ENCODE assay signal across 1 cellular context in the genomic region with DNA sequence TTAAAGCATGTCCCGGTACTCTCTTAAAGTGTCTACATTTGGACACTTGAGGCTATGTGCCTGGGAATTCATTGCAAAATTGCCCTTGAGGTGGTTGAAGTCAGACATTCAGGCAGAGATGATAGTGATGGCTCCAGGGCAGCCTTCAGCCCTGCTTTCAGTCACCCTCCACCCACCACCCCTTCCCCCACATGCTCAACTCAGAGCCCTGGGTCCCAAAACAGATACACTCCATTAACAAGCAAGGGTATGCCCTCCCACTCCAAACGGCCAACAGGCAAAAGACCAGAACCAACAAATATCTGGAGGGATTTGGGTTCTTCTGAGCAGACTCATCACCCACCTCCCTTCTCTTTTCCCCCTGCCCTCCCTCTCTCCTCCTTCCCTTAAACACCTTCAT.
TF ChIP-seq lines count a peak whose summit lies in the region.

No MANE protein-coding gene starts in this region.

TF ChIP-seq in GM23338, 12 proteins besides CTCF, POLR2A, EP300 and RAD21 (continued from another document):
- TF ChIP-seq EZH2phosphoT487 (IDR thresholded peaks at IDR 0.05; ENCODE audit: unreplicated experiment), result no peak
- TF ChIP-seq, protein P1, sequence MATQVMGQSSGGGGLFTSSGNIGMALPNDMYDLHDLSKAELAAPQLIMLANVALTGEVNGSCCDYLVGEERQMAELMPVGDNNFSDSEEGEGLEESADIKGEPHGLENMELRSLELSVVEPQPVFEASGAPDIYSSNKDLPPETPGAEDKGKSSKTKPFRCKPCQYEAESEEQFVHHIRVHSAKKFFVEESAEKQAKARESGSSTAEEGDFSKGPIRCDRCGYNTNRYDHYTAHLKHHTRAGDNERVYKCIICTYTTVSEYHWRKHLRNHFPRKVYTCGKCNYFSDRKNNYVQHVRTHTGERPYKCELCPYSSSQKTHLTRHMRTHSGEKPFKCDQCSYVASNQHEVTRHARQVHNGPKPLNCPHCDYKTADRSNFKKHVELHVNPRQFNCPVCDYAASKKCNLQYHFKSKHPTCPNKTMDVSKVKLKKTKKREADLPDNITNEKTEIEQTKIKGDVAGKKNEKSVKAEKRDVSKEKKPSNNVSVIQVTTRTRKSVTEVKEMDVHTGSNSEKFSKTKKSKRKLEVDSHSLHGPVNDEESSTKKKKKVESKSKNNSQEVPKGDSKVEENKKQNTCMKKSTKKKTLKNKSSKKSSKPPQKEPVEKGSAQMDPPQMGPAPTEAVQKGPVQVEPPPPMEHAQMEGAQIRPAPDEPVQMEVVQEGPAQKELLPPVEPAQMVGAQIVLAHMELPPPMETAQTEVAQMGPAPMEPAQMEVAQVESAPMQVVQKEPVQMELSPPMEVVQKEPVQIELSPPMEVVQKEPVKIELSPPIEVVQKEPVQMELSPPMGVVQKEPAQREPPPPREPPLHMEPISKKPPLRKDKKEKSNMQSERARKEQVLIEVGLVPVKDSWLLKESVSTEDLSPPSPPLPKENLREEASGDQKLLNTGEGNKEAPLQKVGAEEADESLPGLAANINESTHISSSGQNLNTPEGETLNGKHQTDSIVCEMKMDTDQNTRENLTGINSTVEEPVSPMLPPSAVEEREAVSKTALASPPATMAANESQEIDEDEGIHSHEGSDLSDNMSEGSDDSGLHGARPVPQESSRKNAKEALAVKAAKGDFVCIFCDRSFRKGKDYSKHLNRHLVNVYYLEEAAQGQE (IDR thresholded peaks at IDR 0.05; ENCODE audit: unreplicated experiment), result no peak
- TF ChIP-seq, protein P2, sequence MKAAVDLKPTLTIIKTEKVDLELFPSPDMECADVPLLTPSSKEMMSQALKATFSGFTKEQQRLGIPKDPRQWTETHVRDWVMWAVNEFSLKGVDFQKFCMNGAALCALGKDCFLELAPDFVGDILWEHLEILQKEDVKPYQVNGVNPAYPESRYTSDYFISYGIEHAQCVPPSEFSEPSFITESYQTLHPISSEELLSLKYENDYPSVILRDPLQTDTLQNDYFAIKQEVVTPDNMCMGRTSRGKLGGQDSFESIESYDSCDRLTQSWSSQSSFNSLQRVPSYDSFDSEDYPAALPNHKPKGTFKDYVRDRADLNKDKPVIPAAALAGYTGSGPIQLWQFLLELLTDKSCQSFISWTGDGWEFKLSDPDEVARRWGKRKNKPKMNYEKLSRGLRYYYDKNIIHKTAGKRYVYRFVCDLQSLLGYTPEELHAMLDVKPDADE (IDR thresholded peaks at IDR 0.05), result no peak
TF ChIP-seq in GM23338: peak in this region for 0.
